ENCODE assay signal across 24 cellular contexts in genomic region chr11:107733518-107733917, GRCh38. TPM values are rescaled to one million over a fixed set of nuclear protein-coding genes. Genes with fewer than 3 reads are reported as not detected.
DNase-seq lines count a peak whose midpoint lies in the region; ATAC-seq, FAIRE-seq and TF ChIP-seq lines count a peak whose summit lies in the region.
"Had no signal": no experiment of that assay in that cellular context is flagged by ENCODE, and none has a peak within 500 bp of the region (broad histone marks: within the 10 kb centered on the region; RNA-seq: fewer than 3 reads in every experiment).

No MANE protein-coding gene starts in this region.

- no peaks in the 10 kb centered on the region for H3K79me2 ChIP-seq in astrocyte (ENCODE audit: insufficient read depth, low read length)
- H3K79me2 ChIP-seq: hepatocyte, parathyroid adenoma had no signal

- DNase-seq in astrocyte (ENCODE audit: low read depth) (peak; percentile 33), NCI-H1694 treated with DMSO at 0.1 percent for 48 hours (lab: John Stamatoyannopoulos, UW) (no peak), type B pancreatic cell (ENCODE audit: extremely low spot score, unreplicated experiment) (no peak)
- DNase-seq in activated naive CD8-positive, alpha-beta T cell treated with anti-CD3 and anti-CD28 coated beads, Interleukin-2, amount 50 U/mL, for 24 hours, result no peak
- DNase-seq: activated CD4-positive, alpha-beta T cell treated with anti-CD3 and anti-CD28 coated beads, Interleukin-2, amount 50 U/mL, for 4 hours; anterior cingulate cortex; CD8-positive, alpha-beta memory T cell; KBM-7; kidney glomerular epithelial cell; mesenchymal stem cell; natural killer cell; NCI-H2081 treated with DMSO at 0.1 percent for 48 hours; PC-3; sigmoid colon had no signal

- H3K4me3 Mint-ChIP-seq in astrocyte (ENCODE audit: unreplicated experiment) (no peak overlapping the region), type B pancreatic cell (no peak overlapping the region)
- no peak overlapping the region for H3K4me3 Mint-ChIP-seq in activated naive CD8-positive, alpha-beta T cell treated with anti-CD3 and anti-CD28 coated beads, Interleukin-2, amount 50 U/mL, for 24 hours
- H3K4me3 Mint-ChIP-seq: CD8-positive, alpha-beta memory T cell; natural killer cell; stimulated activated naive CD8-positive, alpha-beta T cell treated with anti-CD3 and anti-CD28 coated beads, Interleukin-15, Interleukin-2, amounts not matched to agents 100 ng/mL and 50 ng/mL, for 24 hours had no signal

- no peak overlapping the region for H3K27ac ChIP-seq in astrocyte (ENCODE audit: low read depth, low read length)
- H3K27ac ChIP-seq: hepatocyte, parathyroid adenoma, sigmoid colon, VCaP had no signal

- ATAC-seq in GM18498 (IDR thresholded peaks at IDR 0.05; ENCODE audit: unreplicated experiment) (peak; percentile 57), GM19455 (IDR thresholded peaks at IDR 0.05; ENCODE audit: unreplicated experiment) (peak; percentile 57), HG03135 (IDR thresholded peaks at IDR 0.05; ENCODE audit: unreplicated experiment) (peak; percentile 65), HG03378 (IDR thresholded peaks at IDR 0.05; ENCODE audit: unreplicated experiment) (no peak)
- no peak for ATAC-seq in activated naive CD8-positive, alpha-beta T cell treated with anti-CD3 and anti-CD28 coated beads, Interleukin-2, amount 50 U/mL, for 24 hours
- ATAC-seq: natural killer cell, PC-3 had no signal

- no peaks in the 10 kb centered on the region for H3K27me3 Mint-ChIP-seq in astrocyte (ENCODE audit: low read depth, unreplicated experiment)
- peaks cover 5% of the 10 kb centered on the region for H3K27me3 Mint-ChIP-seq in type B pancreatic cell
- peaks cover 14% of the 10 kb centered on the region for H3K27me3 Mint-ChIP-seq in activated naive CD8-positive, alpha-beta T cell treated with anti-CD3 and anti-CD28 coated beads, Interleukin-2, amount 50 U/mL, for 24 hours

- H3K4me1 ChIP-seq in astrocyte (ENCODE audit: insufficient read depth, low read length), result no peaks in the 10 kb centered on the region
- H3K4me1 ChIP-seq: parathyroid adenoma, sigmoid colon had no signal

- TF ChIP-seq CTCF in astrocyte (IDR thresholded peaks at IDR 0.05; ENCODE audit: insufficient read depth, low read depth, low read length) (no peak), type B pancreatic cell (conservative IDR thresholded peaks at IDR 0.05) (no peak)

- no peaks in the 10 kb centered on the region for H3K36me3 Mint-ChIP-seq in astrocyte (ENCODE audit: low read depth, unreplicated experiment)
- no peaks in the 10 kb centered on the region for H3K36me3 Mint-ChIP-seq in type B pancreatic cell
- H3K36me3 Mint-ChIP-seq in activated naive CD8-positive, alpha-beta T cell treated with anti-CD3 and anti-CD28 coated beads, Interleukin-2, amount 50 U/mL, for 24 hours (ENCODE audit: low read depth), result no peaks in the 10 kb centered on the region
- H3K36me3 Mint-ChIP-seq: natural killer cell had no signal

- no peak overlapping the region for H3K4me3 ChIP-seq in astrocyte (ENCODE audit: insufficient read depth, low read depth, low read length)
- H3K4me3 ChIP-seq: hepatocyte, sigmoid colon had no signal

- no peaks in the 10 kb centered on the region for H3K9me3 Mint-ChIP-seq in astrocyte (ENCODE audit: unreplicated experiment)
- peaks cover 6% of the 10 kb centered on the region for H3K9me3 Mint-ChIP-seq in type B pancreatic cell
- no peaks in the 10 kb centered on the region for H3K9me3 Mint-ChIP-seq in activated naive CD8-positive, alpha-beta T cell treated with anti-CD3 and anti-CD28 coated beads, Interleukin-2, amount 50 U/mL, for 24 hours
- H3K9me3 Mint-ChIP-seq: natural killer cell; stimulated activated naive CD8-positive, alpha-beta T cell treated with anti-CD3 and anti-CD28 coated beads, Interleukin-15, Interleukin-2, amounts not matched to agents 100 ng/mL and 50 ng/mL, for 24 hours had no signal

- H3K4me2 ChIP-seq in astrocyte (ENCODE audit: low read length), result no peak overlapping the region
- H3K4me2 ChIP-seq: hepatocyte had no signal

- H3K27ac Mint-ChIP-seq in astrocyte (ENCODE audit: unreplicated experiment) (no peak overlapping the region), type B pancreatic cell (no peak overlapping the region)
- H3K27ac Mint-ChIP-seq in activated naive CD8-positive, alpha-beta T cell treated with anti-CD3 and anti-CD28 coated beads, Interleukin-2, amount 50 U/mL, for 24 hours, result no peak overlapping the region
- H3K27ac Mint-ChIP-seq: CD8-positive, alpha-beta memory T cell; natural killer cell; stimulated activated naive CD8-positive, alpha-beta T cell treated with anti-CD3 and anti-CD28 coated beads, Interleukin-15, Interleukin-2, amounts not matched to agents 100 ng/mL and 50 ng/mL, for 24 hours had no signal

- H3K9ac ChIP-seq in astrocyte (ENCODE audit: low read length), result no peak overlapping the region
- H3K9ac ChIP-seq: parathyroid adenoma had no signal

- no peak overlapping the region for H2AFZ ChIP-seq in astrocyte (ENCODE audit: low read depth, low read length)
- H2AFZ ChIP-seq: hepatocyte, parathyroid adenoma had no signal

- no peaks in the 10 kb centered on the region for H3K27me3 ChIP-seq in astrocyte (ENCODE audit: insufficient read depth, low read length)
- H3K27me3 ChIP-seq: hepatocyte, sigmoid colon had no signal

- H3K4me1 Mint-ChIP-seq in astrocyte (ENCODE audit: low read depth, unreplicated experiment) (no peaks in the 10 kb centered on the region), type B pancreatic cell (ENCODE audit: unreplicated experiment) (no peaks in the 10 kb centered on the region)
- H3K4me1 Mint-ChIP-seq in activated naive CD8-positive, alpha-beta T cell treated with anti-CD3 and anti-CD28 coated beads, Interleukin-2, amount 50 U/mL, for 24 hours, result no peaks in the 10 kb centered on the region
- H3K4me1 Mint-ChIP-seq: CD8-positive, alpha-beta memory T cell; natural killer cell had no signal

- H4K20me1 ChIP-seq in astrocyte (ENCODE audit: insufficient read depth, low read length), result no peaks in the 10 kb centered on the region

- FAIRE-seq in astrocyte (lab: Jason Lieb, UNC), result no peak

- H3K36me3 ChIP-seq in astrocyte (ENCODE audit: insufficient read depth, low read length), result no peaks in the 10 kb centered on the region
- H3K36me3 ChIP-seq: sigmoid colon had no signal

- no peaks in the 10 kb centered on the region for H3K9me3 ChIP-seq in astrocyte (ENCODE audit: insufficient read depth, low read depth, low read length)
- H3K9me3 ChIP-seq: sigmoid colon had no signal

RNA-seq across cellular contexts. Expression of gene SLN, which starts 21.7 kb away (rescaled TPM):
- total RNA-seq in astrocyte (4.9 and 8.0 TPM in 2 replicates), type B pancreatic cell (ENCODE audit: low replicate concordance) (not detected in 2 replicates)
- total RNA-seq: CD8-positive, alpha-beta memory T cell; chondrocyte; natural killer cell; sigmoid colon; T-helper 1 cell treated with Interleukin-12 subunit alpha and Interleukin-12 subunit beta and Interleukin-4 antibody, amounts not matched to agents 30 ng/mL and 1 ng/mL, for 36 hours had no signal

Comparison
In these comparisons a context has a peak if more than half of its experiments do, and no peak if none do; other contexts are left out.
1. ATAC-seq: peak in GM18498 (single experiment), GM19455 (single experiment) and HG03135 (single experiment); none in HG03378 (single experiment) and activated naive CD8-positive, alpha-beta T cell treated with anti-CD3 and anti-CD28 coated beads, Interleukin-2, amount 50 U/mL, for 24 hours (single experiment).